In the genomic region with DNA sequence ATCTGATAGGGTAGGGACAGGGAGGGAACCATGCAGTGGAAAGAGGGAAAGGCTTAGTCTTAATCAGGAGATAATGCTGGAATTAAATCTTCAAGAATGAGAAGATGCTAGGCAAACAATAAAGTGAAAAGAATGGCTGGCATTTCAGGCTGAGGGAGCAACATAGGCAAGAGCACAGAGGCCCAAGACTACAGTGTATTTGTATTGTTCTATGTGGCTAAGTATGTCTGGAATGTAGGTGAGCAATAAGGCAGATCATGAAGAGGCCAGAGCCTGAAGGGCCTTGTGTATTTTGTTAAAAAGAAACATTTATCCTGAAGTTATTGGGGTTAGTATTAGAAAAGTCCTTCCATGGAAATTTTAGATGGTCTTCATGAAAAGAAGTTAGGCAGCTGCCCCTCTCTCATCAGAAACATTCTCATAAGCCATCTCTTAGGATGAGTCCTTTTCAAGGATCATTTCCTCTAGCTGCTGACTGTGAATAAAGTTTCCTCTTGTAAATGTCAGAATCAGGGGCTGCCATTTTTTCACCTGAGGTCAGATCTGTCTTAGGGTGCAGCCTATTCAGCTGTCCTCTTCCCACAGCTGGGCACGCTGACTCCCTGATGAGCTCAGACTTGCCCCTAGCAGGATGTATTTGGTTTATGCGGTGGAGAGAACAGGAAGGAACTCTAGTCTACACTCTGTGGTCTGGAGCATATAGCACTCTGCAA, we compare ENCODE assay signal across 8 cellular contexts. TPM values are rescaled to one million over a fixed set of nuclear protein-coding genes. Genes with fewer than 3 reads are reported as not detected.
A peak's percentile ranks its signal among the peaks of the same experiment; 100 is the strongest.
DNase-seq lines count a peak whose midpoint lies in the region; ATAC-seq, FAIRE-seq and TF ChIP-seq lines count a peak whose summit lies in the region.

No MANE protein-coding gene starts in this region.

- POLR2A ChIA-PET in RWPE1 (lab: Yijun Ruan, JAX; ENCODE audit: low non-redundant PET) = no interaction called here

- H3K9me3 Mint-ChIP-seq in astrocyte (ENCODE audit: unreplicated experiment) = peaks cover 6% of the 10 kb centered on the region

- H3K4me3 Mint-ChIP-seq in astrocyte (ENCODE audit: unreplicated experiment) = peak overlapping the region; percentile 61

- H3K79me2 ChIP-seq in astrocyte (ENCODE audit: insufficient read depth, low read length) = peaks cover 36% of the 10 kb centered on the region

- H3K36me3 ChIP-seq in astrocyte (ENCODE audit: insufficient read depth, low read length) (peaks cover 24% of the 10 kb centered on the region), kidney epithelial cell (ENCODE audit: control insufficient read depth, insufficient read depth, low read length) (no peaks in the 10 kb centered on the region)

- peak; percentile 99 for FAIRE-seq in astrocyte (lab: Jason Lieb, UNC)

- CTCF ChIA-PET in RWPE1 (lab: Yijun Ruan, JAX) = no interaction called here

- no peak overlapping the region for H2AFZ ChIP-seq in astrocyte (ENCODE audit: low read depth, low read length)

- peaks cover 56% of the 10 kb centered on the region for H3K4me1 Mint-ChIP-seq in astrocyte (ENCODE audit: low read depth, unreplicated experiment)

- no peak for TF ChIP-seq CTCF in RWPE1 (conservative IDR thresholded peaks at IDR 0.05; ENCODE audit: low read depth)
- TF ChIP-seq CTCF in astrocyte (IDR thresholded peaks at IDR 0.05; ENCODE audit: insufficient read depth, low read depth, low read length) = no peak
- TF ChIP-seq CTCF in kidney epithelial cell (IDR thresholded peaks at IDR 0.05; ENCODE audit: insufficient read depth, low read length, poor library complexity, severe bottlenecking) = no peak

- H4K20me1 ChIP-seq in astrocyte (ENCODE audit: insufficient read depth, low read length) = no peaks in the 10 kb centered on the region

- H3K27me3 ChIP-seq in astrocyte (ENCODE audit: insufficient read depth, low read length) (no peaks in the 10 kb centered on the region), kidney epithelial cell (ENCODE audit: control insufficient read depth, insufficient read depth, low read length) (no peaks in the 10 kb centered on the region)

- H3K4me3 ChIP-seq in astrocyte (ENCODE audit: insufficient read depth, low read depth, low read length) = peak overlapping the region; percentile 8
- no peak overlapping the region for H3K4me3 ChIP-seq in kidney epithelial cell (ENCODE audit: low read depth, low read length)

- H3K9ac ChIP-seq in astrocyte (ENCODE audit: low read length) = peak overlapping the region; percentile 75

- H3K27ac ChIP-seq in RWPE1 (peak overlapping the region; percentile 75; the same call in 1 of the 2 replicates), astrocyte (ENCODE audit: low read depth, low read length) (peak overlapping the region; percentile 95)

- peaks cover 49% of the 10 kb centered on the region for H3K36me3 Mint-ChIP-seq in astrocyte (ENCODE audit: low read depth, unreplicated experiment)

- H3K27ac Mint-ChIP-seq in astrocyte (ENCODE audit: unreplicated experiment) = peak overlapping the region; percentile 99

- peak; percentile 98 for ATAC-seq in HG03045 (IDR thresholded peaks at IDR 0.05; ENCODE audit: unreplicated experiment)

- H3K4me1 ChIP-seq in astrocyte (ENCODE audit: insufficient read depth, low read length) = peaks cover 48% of the 10 kb centered on the region

- peak; percentile 37 for DNase-seq in activated naive CD4-positive, alpha-beta T cell treated with Interleukin-2 at 50 U/mL for 16 hours
- no peak for DNase-seq in activated naive CD4-positive, alpha-beta T cell treated with anti-CD3 and anti-CD28 coated beads, Interleukin-2, amount 50 U/mL, for 16 hours
- DNase-seq in RWPE1 (ENCODE audit: low spot score) (peak; percentile 70), astrocyte (ENCODE audit: low read depth) (peak; percentile 98), kidney epithelial cell (ENCODE audit: low read depth) (peak; percentile 79), NCI-H2107 (lab: John Stamatoyannopoulos, UW) (no peak)
- peak; percentile 38 to 47 for DNase-seq in stimulated activated CD8-positive, alpha-beta memory T cell treated with anti-CD3 and anti-CD28 coated beads, Interleukin-7, amount 100 ng/mL, for 4 hours (ENCODE audit: low read depth in 2 of 2)

- H3K4me2 ChIP-seq in astrocyte (ENCODE audit: low read length) = peak overlapping the region; percentile 72

- no peaks in the 10 kb centered on the region for H3K27me3 Mint-ChIP-seq in astrocyte (ENCODE audit: low read depth, unreplicated experiment)

- no peaks in the 10 kb centered on the region for H3K9me3 ChIP-seq in astrocyte (ENCODE audit: insufficient read depth, low read depth, low read length)

RNA-seq across cellular contexts. Expression of a gene that starts 46.3 kb away (rescaled TPM):
- total RNA-seq in astrocyte (69.6 and 75.8 TPM in 2 replicates), kidney epithelial cell (11.3 and 13.9 TPM in 2 replicates)

Comparison
In these comparisons a context has a peak if more than half of its experiments do, and no peak if none do; other contexts are left out.
1. DNase-seq: peak in activated naive CD4-positive, alpha-beta T cell treated with Interleukin-2 at 50 U/mL for 16 hours (single experiment), RWPE1 (single experiment), astrocyte (single experiment), kidney epithelial cell (single experiment) and stimulated activated CD8-positive, alpha-beta memory T cell treated with anti-CD3 and anti-CD28 coated beads, Interleukin-7, amount 100 ng/mL, for 4 hours (2 of 2); none in activated naive CD4-positive, alpha-beta T cell treated with anti-CD3 and anti-CD28 coated beads, Interleukin-2, amount 50 U/mL, for 16 hours (single experiment) and NCI-H2107 (single experiment).